Comparison of ENCODE assay signal across 8 cellular contexts in the genomic region with DNA sequence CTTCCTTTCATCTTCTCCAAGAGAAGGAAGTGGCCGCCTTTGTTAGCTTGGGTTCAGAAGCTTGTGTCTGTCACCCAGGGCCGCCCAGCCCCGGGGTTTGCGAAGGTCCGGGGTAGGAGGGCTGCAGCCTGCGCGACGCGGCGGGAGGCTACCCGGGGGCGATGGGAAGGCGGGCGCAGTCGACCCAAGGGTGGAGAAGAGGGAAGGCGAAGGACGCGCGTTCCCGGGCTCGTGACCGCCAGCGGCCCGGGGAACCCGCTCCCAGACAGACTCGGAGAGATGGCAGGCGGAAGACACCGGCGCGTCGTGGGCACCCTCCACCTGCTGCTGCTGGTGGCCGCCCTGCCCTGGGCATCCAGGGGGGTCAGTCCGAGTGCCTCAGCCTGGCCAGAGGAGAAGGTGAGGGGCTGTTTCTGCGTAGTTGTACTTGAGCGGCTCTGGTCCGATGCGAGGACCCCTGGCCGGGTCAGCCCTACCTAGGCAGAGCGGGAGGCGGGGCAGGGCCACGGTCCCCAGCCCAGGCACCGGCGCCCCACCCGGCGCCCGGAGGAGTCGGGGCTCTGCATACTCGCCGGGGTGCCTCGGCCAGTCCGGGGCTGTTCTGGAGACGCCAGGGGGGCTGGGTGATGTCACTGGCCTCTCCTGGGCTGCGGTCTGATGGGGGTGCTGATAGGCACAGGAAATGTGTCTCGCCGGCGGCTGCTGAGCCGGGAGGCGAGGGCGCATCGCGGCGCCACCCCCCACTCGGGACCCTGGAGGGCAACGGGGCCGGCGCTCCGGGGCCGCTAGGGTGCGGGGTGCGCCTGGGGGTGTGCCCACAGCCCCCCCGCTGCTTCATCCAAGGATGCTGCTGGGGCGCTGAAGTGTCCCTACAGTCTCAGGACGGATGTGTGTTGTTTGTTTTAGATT. TPM values are rescaled to one million over a fixed set of nuclear protein-coding genes. Genes with fewer than 3 reads are reported as not detected.
DNase-seq lines count a peak whose midpoint lies in the region; ATAC-seq and TF ChIP-seq lines count a peak whose summit lies in the region.

Gene QPCT, plus strand, starts transcription at position 178 of the 909 bp plus-strand sequence. Its CDS starts 102 bp downstream, at position 280.

- CTCF ChIA-PET in CD8-positive, alpha-beta T cell (lab: Charles Lee), result interaction anchor here (1.0 kb wide), 1 partner anchor 25 kb away, joined by 3 read pairs; no protein-coding TSS in a partner anchor

- POLR2A ChIA-PET in CD8-positive, alpha-beta T cell (lab: Charles Lee), result no interaction called here

- no peaks in the 10 kb centered on the region for H3K9me3 ChIP-seq in CD8-positive, alpha-beta T cell (ENCODE audit: low read length)
- H3K9me3 ChIP-seq in RWPE2 (ENCODE audit: severe bottlenecking), result no peaks in the 10 kb centered on the region

- H3K27ac Mint-ChIP-seq in CD8-positive, alpha-beta T cell, result peak within 1 kb of the TSS; percentile 67
- peak within 1 kb of the TSS; percentile 8 for H3K27ac Mint-ChIP-seq in activated naive CD8-positive, alpha-beta T cell
- no peak within 1 kb of the TSS for H3K27ac Mint-ChIP-seq in osteocyte (ENCODE audit: unreplicated experiment)

- intact Hi-C loops in CD8-positive, alpha-beta T cell (cut with DNase I, micrococcal nuclease), result loop anchor here (1.0 to 5.0 kb wide), 4 partner anchors 20 to 48 kb away; partner anchors contain the start of gene PRKD3 (in 1 of the 2)
- intact Hi-C loops in left ventricle myocardium superior (cut with micrococcal nuclease), result no loop called here

- H3K4me3 Mint-ChIP-seq in CD8-positive, alpha-beta T cell, result peak within 1 kb of the TSS; percentile 83
- H3K4me3 Mint-ChIP-seq in activated naive CD8-positive, alpha-beta T cell, result peak within 1 kb of the TSS; percentile 83
- H3K4me3 Mint-ChIP-seq in osteocyte (ENCODE audit: unreplicated experiment), result no peak within 1 kb of the TSS

- no peak within 1 kb of the TSS for H3K27ac ChIP-seq in CD8-positive, alpha-beta T cell (ENCODE audit: low read depth, low read length)
- no peak within 1 kb of the TSS for H3K27ac ChIP-seq in RWPE2 (ENCODE audit: poor library complexity, severe bottlenecking)

- H3K4me1 ChIP-seq in CD8-positive, alpha-beta T cell (ENCODE audit: insufficient read depth, low read length), result peaks cover 4% of the 10 kb centered on the region
- no peaks in the 10 kb centered on the region for H3K4me1 ChIP-seq in RWPE2 (ENCODE audit: insufficient read depth, poor library complexity, severe bottlenecking)

- no peaks in the 10 kb centered on the region for H3K36me3 ChIP-seq in CD8-positive, alpha-beta T cell (ENCODE audit: insufficient read depth, low read length)
- no peaks in the 10 kb centered on the region for H3K36me3 ChIP-seq in RWPE2 (ENCODE audit: low read depth)

- no peaks in the 10 kb centered on the region for H3K9me3 Mint-ChIP-seq in CD8-positive, alpha-beta T cell
- H3K9me3 Mint-ChIP-seq in activated naive CD8-positive, alpha-beta T cell (ENCODE audit: low read depth), result no peaks in the 10 kb centered on the region
- no peaks in the 10 kb centered on the region for H3K9me3 Mint-ChIP-seq in osteocyte (ENCODE audit: unreplicated experiment)

- no peak for TF ChIP-seq CTCF in CD8-positive, alpha-beta T cell (IDR thresholded peaks at IDR 0.05)
- TF ChIP-seq CTCF in RWPE2 (IDR thresholded peaks at IDR 0.05; ENCODE audit: poor library complexity, severe bottlenecking) (no peak), retinal pigment epithelial cell (conservative IDR thresholded peaks at IDR 0.05; ENCODE audit: low read depth, low read length) (no peak), osteocyte (IDR thresholded peaks at IDR 0.05) (no peak)

- H3K27me3 ChIP-seq in CD8-positive, alpha-beta T cell (ENCODE audit: insufficient read depth, low read length), result no peaks in the 10 kb centered on the region
- no peaks in the 10 kb centered on the region for H3K27me3 ChIP-seq in RWPE2 (ENCODE audit: insufficient read depth, poor library complexity, severe bottlenecking)

- H3K4me1 Mint-ChIP-seq in CD8-positive, alpha-beta T cell (ENCODE audit: low read depth), result peaks cover 17% of the 10 kb centered on the region
- H3K4me1 Mint-ChIP-seq in activated naive CD8-positive, alpha-beta T cell (ENCODE audit: low read depth), result peaks cover 31% of the 10 kb centered on the region
- no peaks in the 10 kb centered on the region for H3K4me1 Mint-ChIP-seq in osteocyte (ENCODE audit: unreplicated experiment)

- H3K4me3 ChIP-seq in CD8-positive, alpha-beta T cell (ENCODE audit: low read depth, low read length), result peak within 1 kb of the TSS; percentile 55
- H3K4me3 ChIP-seq in RWPE2 (ENCODE audit: severe bottlenecking) (peak within 1 kb of the TSS; percentile 41), retinal pigment epithelial cell (ENCODE audit: low read length) (peak within 1 kb of the TSS; percentile 78)

- H3K27me3 Mint-ChIP-seq in CD8-positive, alpha-beta T cell (ENCODE audit: low read depth), result peaks cover 10% of the 10 kb centered on the region
- H3K27me3 Mint-ChIP-seq in activated naive CD8-positive, alpha-beta T cell, result peaks cover 5% of the 10 kb centered on the region
- peaks cover 12% of the 10 kb centered on the region for H3K27me3 Mint-ChIP-seq in osteocyte (ENCODE audit: unreplicated experiment)

- peak; percentile 47 to 81 (median 76) for DNase-seq in CD8-positive, alpha-beta T cell
- DNase-seq in HCEC 1CT (peak; percentile 17), RWPE2 (ENCODE audit: low spot score) (no peak), left ventricle myocardium superior (peak; percentile 62), retinal pigment epithelial cell (ENCODE audit: low read depth) (no peak), H4 (ENCODE audit: low spot score) (no peak), osteocyte (ENCODE audit: extremely low spot score, unreplicated experiment) (no peak)

- H3K36me3 Mint-ChIP-seq in CD8-positive, alpha-beta T cell, result no peaks in the 10 kb centered on the region
- H3K36me3 Mint-ChIP-seq in activated naive CD8-positive, alpha-beta T cell, result no peaks in the 10 kb centered on the region
- no peaks in the 10 kb centered on the region for H3K36me3 Mint-ChIP-seq in osteocyte (ENCODE audit: unreplicated experiment)

- ATAC-seq in CD8-positive, alpha-beta T cell, result peak; percentile 88
- ATAC-seq in RWPE2 (ENCODE audit: low read depth) (peak; percentile 74), left ventricle myocardium superior (peak; percentile 84)

RNA-seq across cellular contexts. Expression of gene QPCT, which starts in this region (rescaled TPM):
- under 1 TPM; 0.57 to 1.00 TPM for total RNA-seq in CD8-positive, alpha-beta T cell
- total RNA-seq in left ventricle myocardium superior (0.77 TPM), osteocyte (not detected in 2 replicates)
- total RNA-seq in H4 (2014; rRNA removed; shearing (Covaris generic)), result 0.90 TPM in 1 of 2 replicates, not detected in the other

Comparison
In these comparisons a context has a peak if more than half of its experiments do, and no peak if none do; other contexts are left out.
1. Peak in DNase-seq, ATAC-seq and H3K4me3 ChIP-seq in CD8-positive, alpha-beta T cell; RNA of the gene not detected or under 1 TPM.
2. Peak in DNase-seq and ATAC-seq in left ventricle myocardium superior; RNA of the gene not detected or under 1 TPM.